ENCODE assay signal across 1 cellular context in the genomic region with DNA sequence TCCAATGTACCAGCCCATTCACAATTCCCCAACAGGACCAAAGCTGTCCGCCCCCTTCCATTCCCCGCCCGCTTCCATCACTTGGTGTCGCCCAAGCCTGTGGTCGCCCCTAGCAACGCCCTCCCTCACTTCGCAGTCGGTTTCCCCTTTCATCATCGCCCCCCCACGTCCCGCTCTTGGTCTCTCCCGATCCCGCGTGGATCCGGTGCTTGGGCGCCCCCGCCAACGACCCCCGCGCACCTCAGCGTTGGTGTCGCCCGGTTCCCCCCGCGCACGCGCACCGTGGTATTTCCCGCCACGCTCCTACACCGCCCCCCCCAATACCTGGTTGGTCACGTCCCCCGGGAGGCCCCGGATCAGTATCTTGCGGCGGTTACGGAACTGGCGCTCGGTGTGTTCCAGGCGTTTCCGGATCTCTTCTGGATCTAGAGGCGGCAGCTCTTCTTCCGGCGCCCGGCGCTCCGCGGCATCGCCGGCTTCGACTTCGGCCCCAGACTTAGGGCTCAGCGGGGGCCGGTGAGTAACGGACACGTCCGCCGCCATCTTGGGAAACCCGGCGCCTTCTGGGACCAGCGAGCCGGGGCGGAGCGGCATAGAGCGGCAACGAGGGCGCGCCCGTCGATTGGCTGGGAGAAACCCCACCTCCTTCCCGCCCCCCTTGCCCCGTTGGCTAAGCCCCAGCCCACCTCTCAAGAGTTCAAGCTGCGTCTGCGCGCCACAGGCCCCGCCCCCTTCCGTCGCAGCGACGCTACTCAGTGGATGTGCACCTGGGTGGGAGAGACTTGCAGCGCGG.
TF ChIP-seq lines count a peak whose summit lies in the region.

A gene with protein sequence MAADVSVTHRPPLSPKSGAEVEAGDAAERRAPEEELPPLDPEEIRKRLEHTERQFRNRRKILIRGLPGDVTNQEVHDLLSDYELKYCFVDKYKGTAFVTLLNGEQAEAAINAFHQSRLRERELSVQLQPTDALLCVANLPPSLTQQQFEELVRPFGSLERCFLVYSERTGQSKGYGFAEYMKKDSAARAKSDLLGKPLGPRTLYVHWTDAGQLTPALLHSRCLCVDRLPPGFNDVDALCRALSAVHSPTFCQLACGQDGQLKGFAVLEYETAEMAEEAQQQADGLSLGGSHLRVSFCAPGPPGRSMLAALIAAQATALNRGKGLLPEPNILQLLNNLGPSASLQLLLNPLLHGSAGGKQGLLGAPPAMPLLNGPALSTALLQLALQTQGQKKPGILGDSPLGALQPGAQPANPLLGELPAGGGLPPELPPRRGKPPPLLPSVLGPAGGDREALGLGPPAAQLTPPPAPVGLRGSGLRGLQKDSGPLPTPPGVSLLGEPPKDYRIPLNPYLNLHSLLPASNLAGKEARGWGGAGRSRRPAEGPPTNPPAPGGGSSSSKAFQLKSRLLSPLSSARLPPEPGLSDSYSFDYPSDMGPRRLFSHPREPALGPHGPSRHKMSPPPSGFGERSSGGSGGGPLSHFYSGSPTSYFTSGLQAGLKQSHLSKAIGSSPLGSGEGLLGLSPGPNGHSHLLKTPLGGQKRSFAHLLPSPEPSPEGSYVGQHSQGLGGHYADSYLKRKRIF (minus strand): TSS at position 565 of the 793 bp plus-strand sequence. CDS start 22 bp downstream, at position 543.

TF ChIP-seq in HepG2, 621 proteins besides CTCF, POLR2A, EP300 and RAD21 (continued from another document and continues in another):
- TF ChIP-seq ZNF576 (CRISPR knock-in tag; IDR thresholded peaks at IDR 0.05): no peak
- 0 out of 2 replicates have a peak, but pooled peaks have one; percentile 44 for TF ChIP-seq ZNF709 (CRISPR knock-in tag; IDR thresholded peaks at IDR 0.05)
- no peak for TF ChIP-seq PRMT3 (CRISPR knock-in tag; IDR thresholded peaks at IDR 0.05; ENCODE audit: borderline replicate concordance, low read depth)
- no peak for TF ChIP-seq MLLT10 (CRISPR knock-in tag; IDR thresholded peaks at IDR 0.05)
- TF ChIP-seq SMAD3 (CRISPR knock-in tag; IDR thresholded peaks at IDR 0.05): peak; percentile 55; the same call in 1 of the 2 replicates
- no peak for TF ChIP-seq ELK4 (CRISPR knock-in tag; IDR thresholded peaks at IDR 0.05; ENCODE audit: borderline replicate concordance)
- peak; percentile 36; the same call in 1 of the 2 replicates for TF ChIP-seq GMEB2 (CRISPR knock-in tag; IDR thresholded peaks at IDR 0.05; ENCODE audit: low read depth)
- TF ChIP-seq ZNF264 (CRISPR knock-in tag; IDR thresholded peaks at IDR 0.05): no peak
- TF ChIP-seq, protein P1, sequence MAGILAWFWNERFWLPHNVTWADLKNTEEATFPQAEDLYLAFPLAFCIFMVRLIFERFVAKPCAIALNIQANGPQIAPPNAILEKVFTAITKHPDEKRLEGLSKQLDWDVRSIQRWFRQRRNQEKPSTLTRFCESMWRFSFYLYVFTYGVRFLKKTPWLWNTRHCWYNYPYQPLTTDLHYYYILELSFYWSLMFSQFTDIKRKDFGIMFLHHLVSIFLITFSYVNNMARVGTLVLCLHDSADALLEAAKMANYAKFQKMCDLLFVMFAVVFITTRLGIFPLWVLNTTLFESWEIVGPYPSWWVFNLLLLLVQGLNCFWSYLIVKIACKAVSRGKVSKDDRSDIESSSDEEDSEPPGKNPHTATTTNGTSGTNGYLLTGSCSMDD (CRISPR knock-in tag; IDR thresholded peaks at IDR 0.05): no peak
- no peak for TF ChIP-seq ZSCAN30 (CRISPR knock-in tag; IDR thresholded peaks at IDR 0.05)
- no peak for TF ChIP-seq ADNP (CRISPR knock-in tag; IDR thresholded peaks at IDR 0.05)
- peak; percentile 57; the same call in 1 of the 2 replicates for TF ChIP-seq HNRNPL (IDR thresholded peaks at IDR 0.05; ENCODE audit: low read depth, low read length)
- peak; percentile 91; the same call in 1 of the 2 replicates for TF ChIP-seq KLF11 (CRISPR knock-in tag; IDR thresholded peaks at IDR 0.05)
- TF ChIP-seq ZEB1 (IDR thresholded peaks at IDR 0.05; ENCODE audit: insufficient replicate concordance, low read depth): no peak
- TF ChIP-seq ZNF670 (CRISPR knock-in tag; IDR thresholded peaks at IDR 0.05; ENCODE audit: borderline replicate concordance): no peak
- peak; percentile 43; the same call in 1 of the 2 replicates for TF ChIP-seq ZNF770 (CRISPR knock-in tag; IDR thresholded peaks at IDR 0.05)
- TF ChIP-seq ZBTB3 (CRISPR knock-in tag; IDR thresholded peaks at IDR 0.05; ENCODE audit: borderline replicate concordance, low read depth): peak; percentile 63; the same call in 1 of the 2 replicates
- no peak for TF ChIP-seq ZNF841 (CRISPR knock-in tag; IDR thresholded peaks at IDR 0.05; ENCODE audit: borderline replicate concordance)
- TF ChIP-seq, protein P2, sequence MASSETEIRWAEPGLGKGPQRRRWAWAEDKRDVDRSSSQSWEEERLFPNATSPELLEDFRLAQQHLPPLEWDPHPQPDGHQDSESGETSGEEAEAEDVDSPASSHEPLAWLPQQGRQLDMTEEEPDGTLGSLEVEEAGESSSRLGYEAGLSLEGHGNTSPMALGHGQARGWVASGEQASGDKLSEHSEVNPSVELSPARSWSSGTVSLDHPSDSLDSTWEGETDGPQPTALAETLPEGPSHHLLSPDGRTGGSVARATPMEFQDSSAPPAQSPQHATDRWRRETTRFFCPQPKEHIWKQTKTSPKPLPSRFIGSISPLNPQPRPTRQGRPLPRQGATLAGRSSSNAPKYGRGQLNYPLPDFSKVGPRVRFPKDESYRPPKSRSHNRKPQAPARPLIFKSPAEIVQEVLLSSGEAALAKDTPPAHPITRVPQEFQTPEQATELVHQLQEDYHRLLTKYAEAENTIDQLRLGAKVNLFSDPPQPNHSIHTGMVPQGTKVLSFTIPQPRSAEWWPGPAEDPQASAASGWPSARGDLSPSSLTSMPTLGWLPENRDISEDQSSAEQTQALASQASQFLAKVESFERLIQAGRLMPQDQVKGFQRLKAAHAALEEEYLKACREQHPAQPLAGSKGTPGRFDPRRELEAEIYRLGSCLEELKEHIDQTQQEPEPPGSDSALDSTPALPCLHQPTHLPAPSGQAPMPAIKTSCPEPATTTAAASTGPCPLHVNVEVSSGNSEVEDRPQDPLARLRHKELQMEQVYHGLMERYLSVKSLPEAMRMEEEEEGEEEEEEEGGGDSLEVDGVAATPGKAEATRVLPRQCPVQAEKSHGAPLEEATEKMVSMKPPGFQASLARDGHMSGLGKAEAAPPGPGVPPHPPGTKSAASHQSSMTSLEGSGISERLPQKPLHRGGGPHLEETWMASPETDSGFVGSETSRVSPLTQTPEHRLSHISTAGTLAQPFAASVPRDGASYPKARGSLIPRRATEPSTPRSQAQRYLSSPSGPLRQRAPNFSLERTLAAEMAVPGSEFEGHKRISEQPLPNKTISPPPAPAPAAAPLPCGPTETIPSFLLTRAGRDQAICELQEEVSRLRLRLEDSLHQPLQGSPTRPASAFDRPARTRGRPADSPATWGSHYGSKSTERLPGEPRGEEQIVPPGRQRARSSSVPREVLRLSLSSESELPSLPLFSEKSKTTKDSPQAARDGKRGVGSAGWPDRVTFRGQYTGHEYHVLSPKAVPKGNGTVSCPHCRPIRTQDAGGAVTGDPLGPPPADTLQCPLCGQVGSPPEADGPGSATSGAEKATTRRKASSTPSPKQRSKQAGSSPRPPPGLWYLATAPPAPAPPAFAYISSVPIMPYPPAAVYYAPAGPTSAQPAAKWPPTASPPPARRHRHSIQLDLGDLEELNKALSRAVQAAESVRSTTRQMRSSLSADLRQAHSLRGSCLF (CRISPR knock-in tag; IDR thresholded peaks at IDR 0.05; ENCODE audit: borderline replicate concordance): no peak
- peak; percentile 76 for TF ChIP-seq ZNF687 (CRISPR knock-in tag; IDR thresholded peaks at IDR 0.05)
- TF ChIP-seq SAFB2 (CRISPR knock-in tag; IDR thresholded peaks at IDR 0.05; ENCODE audit: borderline replicate concordance, low read depth): peak; percentile 52; the same call in 1 of the 2 replicates
- TF ChIP-seq, protein P3, sequence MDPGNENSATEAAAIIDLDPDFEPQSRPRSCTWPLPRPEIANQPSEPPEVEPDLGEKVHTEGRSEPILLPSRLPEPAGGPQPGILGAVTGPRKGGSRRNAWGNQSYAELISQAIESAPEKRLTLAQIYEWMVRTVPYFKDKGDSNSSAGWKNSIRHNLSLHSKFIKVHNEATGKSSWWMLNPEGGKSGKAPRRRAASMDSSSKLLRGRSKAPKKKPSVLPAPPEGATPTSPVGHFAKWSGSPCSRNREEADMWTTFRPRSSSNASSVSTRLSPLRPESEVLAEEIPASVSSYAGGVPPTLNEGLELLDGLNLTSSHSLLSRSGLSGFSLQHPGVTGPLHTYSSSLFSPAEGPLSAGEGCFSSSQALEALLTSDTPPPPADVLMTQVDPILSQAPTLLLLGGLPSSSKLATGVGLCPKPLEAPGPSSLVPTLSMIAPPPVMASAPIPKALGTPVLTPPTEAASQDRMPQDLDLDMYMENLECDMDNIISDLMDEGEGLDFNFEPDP (CRISPR knock-in tag; conservative IDR thresholded peaks at IDR 0.05): no peak
- TF ChIP-seq REXO4 (CRISPR knock-in tag; IDR thresholded peaks at IDR 0.05; ENCODE audit: borderline replicate concordance): no peak
- no peak; the same call in 1 of the 2 replicates for TF ChIP-seq GLI4 (CRISPR knock-in tag; IDR thresholded peaks at IDR 0.05; ENCODE audit: borderline replicate concordance)
- TF ChIP-seq ZNF17 (CRISPR knock-in tag; IDR thresholded peaks at IDR 0.05): no peak
- 0 out of 2 replicates have a peak, but pooled peaks have one; percentile 54 for TF ChIP-seq RELA (CRISPR knock-in tag; IDR thresholded peaks at IDR 0.05)
- no peak for TF ChIP-seq ZNF224 (CRISPR knock-in tag; IDR thresholded peaks at IDR 0.05)
- TF ChIP-seq RCOR2 (CRISPR knock-in tag; IDR thresholded peaks at IDR 0.05): no peak
